Comparison of ENCODE assay signal across 16 cellular contexts in genomic region chr16:81668243-81669097, GRCh38.
DNase-seq lines count a peak whose midpoint lies in the region; ATAC-seq and TF ChIP-seq lines count a peak whose summit lies in the region.
"Had no signal": no experiment of that assay in that cellular context is flagged by ENCODE, and none has a peak within 500 bp of the region (broad histone marks: within the 10 kb centered on the region; RNA-seq: fewer than 3 reads in every experiment).

No MANE protein-coding gene starts in this region.

- no peaks in the 10 kb centered on the region for H3K27me3 Mint-ChIP-seq in activated CD4-positive, alpha-beta memory T cell treated with anti-CD3 and anti-CD28 coated beads for 36 hours
- H3K27me3 Mint-ChIP-seq in activated CD4-positive, alpha-beta memory T cell treated with anti-CD3 and anti-CD28 coated beads, Interleukin-2, amount 10 ng/mL, durations not matched to agents 7 days and 5 days: no peaks in the 10 kb centered on the region

- no peaks in the 10 kb centered on the region; the same call in 1 of the 2 replicates for H3K4me1 ChIP-seq in SJCRH30
- H3K4me1 ChIP-seq in upper lobe of left lung: no peaks in the 10 kb centered on the region
- H3K4me1 ChIP-seq: uterus had no signal

- TF ChIP-seq POLR2A in upper lobe of left lung (IDR thresholded peaks at IDR 0.05): no peak

- CTCF ChIA-PET in activated CD4-positive, alpha-beta memory T cell treated with anti-CD3 and anti-CD28 coated beads for 36 hours (lab: Charles Lee): no interaction called here
- CTCF ChIA-PET in activated CD4-positive, alpha-beta memory T cell treated with anti-CD3 and anti-CD28 coated beads, Interleukin-2, amount 10 ng/mL, durations not matched to agents 7 days and 5 days (lab: Charles Lee): no interaction called here

- H3K27ac ChIP-seq in SJCRH30 (peak overlapping the region; percentile 2; the same call in 1 of the 2 replicates), upper lobe of left lung (no peak overlapping the region)
- H3K27ac ChIP-seq: SK-N-MC, uterus had no signal

- peak overlapping the region; percentile 21 for H3K27ac Mint-ChIP-seq in activated CD4-positive, alpha-beta memory T cell treated with anti-CD3 and anti-CD28 coated beads for 36 hours
- no peak overlapping the region for H3K27ac Mint-ChIP-seq in activated CD4-positive, alpha-beta memory T cell treated with anti-CD3 and anti-CD28 coated beads, Interleukin-2, amount 10 ng/mL, durations not matched to agents 7 days and 5 days

- no peaks in the 10 kb centered on the region for H3K4me1 Mint-ChIP-seq in activated CD4-positive, alpha-beta memory T cell treated with anti-CD3 and anti-CD28 coated beads for 36 hours (ENCODE audit: low read depth)
- peaks cover 12% of the 10 kb centered on the region for H3K4me1 Mint-ChIP-seq in activated CD4-positive, alpha-beta memory T cell treated with anti-CD3 and anti-CD28 coated beads, Interleukin-2, amount 10 ng/mL, durations not matched to agents 7 days and 5 days

- no peak overlapping the region for H3K4me3 Mint-ChIP-seq in activated CD4-positive, alpha-beta memory T cell treated with anti-CD3 and anti-CD28 coated beads for 36 hours
- H3K4me3 Mint-ChIP-seq in activated CD4-positive, alpha-beta memory T cell treated with anti-CD3 and anti-CD28 coated beads, Interleukin-2, amount 10 ng/mL, durations not matched to agents 7 days and 5 days: no peak overlapping the region

- peaks cover 9% of the 10 kb centered on the region for H3K36me3 Mint-ChIP-seq in activated CD4-positive, alpha-beta memory T cell treated with anti-CD3 and anti-CD28 coated beads for 36 hours
- peaks cover 28% of the 10 kb centered on the region for H3K36me3 Mint-ChIP-seq in activated CD4-positive, alpha-beta memory T cell treated with anti-CD3 and anti-CD28 coated beads, Interleukin-2, amount 10 ng/mL, durations not matched to agents 7 days and 5 days (ENCODE audit: low read depth)

- H3K9me3 ChIP-seq in SJCRH30 (replicated peaks) (no peaks in the 10 kb centered on the region), upper lobe of left lung (no peaks in the 10 kb centered on the region)
- H3K9me3 ChIP-seq: uterus had no signal

- intact Hi-C loops in activated CD4-positive, alpha-beta memory T cell treated with anti-CD3 and anti-CD28 coated beads for 36 hours (cut with micrococcal nuclease): no loop called here

- TF ChIP-seq EP300 in upper lobe of left lung (IDR thresholded peaks at IDR 0.05): no peak

- no peak for DNase-seq in activated CD4-positive, alpha-beta memory T cell treated with anti-CD3 and anti-CD28 coated beads for 36 hours
- no peak for DNase-seq in activated CD4-positive, alpha-beta memory T cell treated with anti-CD3 and anti-CD28 coated beads, Interleukin-2, amount 10 ng/mL, durations not matched to agents 7 days and 5 days
- DNase-seq in SJCRH30: no peak
- DNase-seq in left kidney (ENCODE audit: low read depth, low spot score): peak; percentile 31
- peak in 1 of 2 donors; percentile 83 for DNase-seq in upper lobe of left lung
- DNase-seq in activated gamma-delta T cell (lab: John Stamatoyannopoulos, UW): no peak
- DNase-seq: activated CD4-positive, alpha-beta T cell treated with anti-CD3 and anti-CD28 coated beads for 1 hour; head of caudate nucleus; left cardiac atrium; NCI-H1048; small intestine; uterus had no signal

- H3K9me3 Mint-ChIP-seq in activated CD4-positive, alpha-beta memory T cell treated with anti-CD3 and anti-CD28 coated beads for 36 hours: no peaks in the 10 kb centered on the region
- H3K9me3 Mint-ChIP-seq in activated CD4-positive, alpha-beta memory T cell treated with anti-CD3 and anti-CD28 coated beads, Interleukin-2, amount 10 ng/mL, durations not matched to agents 7 days and 5 days: no peaks in the 10 kb centered on the region

- POLR2A ChIA-PET in activated CD4-positive, alpha-beta memory T cell treated with anti-CD3 and anti-CD28 coated beads for 36 hours (lab: Charles Lee): no interaction called here
- POLR2A ChIA-PET in activated CD4-positive, alpha-beta memory T cell treated with anti-CD3 and anti-CD28 coated beads, Interleukin-2, amount 10 ng/mL, durations not matched to agents 7 days and 5 days (lab: Charles Lee): no interaction called here

- no peaks in the 10 kb centered on the region for H3K27me3 ChIP-seq in SJCRH30
- no peaks in the 10 kb centered on the region for H3K27me3 ChIP-seq in upper lobe of left lung
- H3K27me3 ChIP-seq: uterus had no signal

- WGBS in upper lobe of left lung, 2 donors: 86 to 90% methylated on average over 9 to 21 of the region's 23 CpGs

- H3K36me3 ChIP-seq in SJCRH30 (no peaks in the 10 kb centered on the region; the same call in 1 of the 2 replicates), upper lobe of left lung (peaks cover 3 to 77% (median 62%) of the 10 kb centered on the region in 4 donors)
- H3K36me3 ChIP-seq: uterus had no signal

- peak; percentile 12 to 13 for ATAC-seq in upper lobe of left lung (ENCODE audit: low FRiP score in 2 of 2)
- ATAC-seq in HG02852 (IDR thresholded peaks at IDR 0.05; ENCODE audit: unreplicated experiment): no peak
- ATAC-seq in GM18909 (IDR thresholded peaks at IDR 0.05; ENCODE audit: poor library complexity, unreplicated experiment): no peak
- ATAC-seq: GM12878 had no signal

- TF ChIP-seq CTCF in upper lobe of left lung (IDR thresholded peaks at IDR 0.05): no peak

- H3K4me3 ChIP-seq in SJCRH30 (no peak overlapping the region), upper lobe of left lung (no peak overlapping the region)
- H3K4me3 ChIP-seq: GM12878, SK-N-MC, uterus had no signal

Comparison
In these comparisons a context has a peak if more than half of its experiments do, and no peak if none do; other contexts are left out.
1. ATAC-seq: peak in upper lobe of left lung (2 of 2); none in HG02852 (single experiment) and GM18909 (single experiment).